9 cellular contexts compared by ENCODE assay signal in the genomic region with DNA sequence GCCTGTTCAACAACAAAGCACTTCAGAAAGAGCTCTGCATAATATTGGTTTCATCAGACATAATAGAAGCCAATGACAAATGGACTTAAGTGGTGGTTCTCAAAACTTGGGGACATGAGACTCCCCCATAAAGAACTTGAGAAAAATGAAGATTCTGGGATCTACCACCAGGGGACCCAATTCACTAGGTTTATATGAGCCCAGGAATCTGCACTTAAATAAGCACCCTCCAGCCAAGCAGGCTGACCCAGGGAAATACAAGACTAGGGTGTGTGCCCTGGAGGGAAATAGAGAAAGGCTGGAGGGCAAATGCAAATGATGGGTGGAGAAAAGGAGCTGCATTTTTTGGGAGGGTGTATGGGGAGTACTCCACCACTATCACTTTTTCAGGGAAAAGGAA. TPM values are rescaled to one million over a fixed set of nuclear protein-coding genes. Genes with fewer than 3 reads are reported as not detected.
DNase-seq lines count a peak whose midpoint lies in the region; TF ChIP-seq lines count a peak whose summit lies in the region.
"Had no signal": no experiment of that assay in that cellular context is flagged by ENCODE, and none has a peak within 500 bp of the region (broad histone marks: within the 10 kb centered on the region; RNA-seq: fewer than 3 reads in every experiment).

No MANE protein-coding gene starts in this region.

- TF ChIP-seq POLR2A in NB4 (IDR thresholded peaks at IDR 0.05; ENCODE audit: extremely low read depth, insufficient read length), result no peak

- TF ChIP-seq CTCF in GM12872 (IDR thresholded peaks at IDR 0.05; ENCODE audit: insufficient read depth, low read depth, low read length) (0 out of 3 replicates have a peak, but pooled peaks have one; percentile 25), NB4 (IDR thresholded peaks at IDR 0.05; ENCODE audit: low read depth, low read length) (peak; percentile 48), dorsolateral prefrontal cortex (IDR thresholded peaks at IDR 0.05 in 54 of 56, conservative IDR thresholded peaks at IDR 0.05 in 2 of 56; ENCODE audit: low read depth in 1 of 56, partially characterized antibody in 56 of 56) (peak in 36 of 56 donors; percentile 11 to 44 (median 26))

- intact Hi-C loops in dorsolateral prefrontal cortex (cut with DNase I), result no loop called here

- peak overlapping the region in 5 of 59 donors; percentile 20 to 52 (median 38) for H3K27ac ChIP-seq in dorsolateral prefrontal cortex

- no peak overlapping the region for H3K4me3 ChIP-seq in NB4 (ENCODE audit: low read depth, low read length)
- no peak overlapping the region for H3K4me3 ChIP-seq in dorsolateral prefrontal cortex

- no peaks in the 10 kb centered on the region for H3K27me3 ChIP-seq in dorsolateral prefrontal cortex

- peak; percentile 52 for DNase-seq in NB4 (ENCODE audit: low read depth)
- DNase-seq in dorsolateral prefrontal cortex, result no peak
- DNase-seq in non-pigmented ciliary epithelial cell (ENCODE audit: low read depth), result peak; percentile 1
- DNase-seq in cortex of kidney (lab: John Stamatoyannopoulos, UW), result no peak
- DNase-seq in NCI-H1694 (lab: John Stamatoyannopoulos, UW), result no peak
- DNase-seq in HPDE6-E6E7 (ENCODE audit: extremely low spot score), result no peak
- DNase-seq: activated naive CD8-positive, alpha-beta T cell treated with anti-CD3 and anti-CD28 coated beads, Interleukin-2, amount 10 ng/mL, durations not matched to agents 7 days and 5 days; NCI-H2029 had no signal

RNA-seq across cellular contexts. Expression of gene SATB2, which starts 52.5 kb away (rescaled TPM):
- total RNA-seq in dorsolateral prefrontal cortex, result 100 to 1,000 TPM in 117 of 120 experiments, 10 to 100 TPM in 3; 77.2 to 202 (median 149) TPM

Comparison
In these comparisons a context has a peak if more than half of its experiments do, and no peak if none do; other contexts are left out.
1. DNase-seq: peak in NB4 (single experiment) and non-pigmented ciliary epithelial cell (single experiment); none in dorsolateral prefrontal cortex (0 of 10), cortex of kidney (single experiment), NCI-H1694 (single experiment) and HPDE6-E6E7 (single experiment).
2. Peak in every context shown above with its lines, with median percentiles within 50 percentile points of each other: CTCF ChIP-seq.